ENCODE assay signal across 7 cellular contexts in genomic region chr6:58003417-58004167, GRCh38.
DNase-seq lines count a peak whose midpoint lies in the region; TF ChIP-seq lines count a peak whose summit lies in the region.
"Not testable (repeated sequence)": the region's sequence is repeated elsewhere in the genome, so short reads cannot be mapped to it uniquely, and the experiment has no call there.

No MANE protein-coding gene starts in this region.

- not testable (repeated sequence) for H3K79me2 ChIP-seq in GM23248 (ENCODE audit: insufficient read depth); SK-N-SH (ENCODE audit: insufficient read depth)

- not testable (repeated sequence) for H3F3A ChIP-seq in GM23248 (ENCODE audit: insufficient read depth); SK-N-SH (replicated peaks; ENCODE audit: insufficient read depth)

- POLR2A ChIA-PET in SK-N-SH (lab: Yijun Ruan, JAX) = not testable (repeated sequence)

- TF ChIP-seq RAD21 in Ishikawa (IDR thresholded peaks at IDR 0.05; ENCODE audit: low read depth) = peak; percentile 61
- TF ChIP-seq RAD21 in SK-N-SH (IDR thresholded peaks at IDR 0.05; ENCODE audit: low read length) = peak; percentile 44

- H3K9me3 ChIP-seq in GM23248 (ENCODE audit: low read depth); SK-N-SH: not testable (repeated sequence)

- not testable (repeated sequence) for H3K27me3 ChIP-seq in GM23248 (replicated peaks; ENCODE audit: insufficient read depth); SK-N-SH (ENCODE audit: insufficient read depth)

- not testable (repeated sequence) for H3K4me2 ChIP-seq in GM23248 (ENCODE audit: unreplicated experiment); SK-N-SH

- not testable (repeated sequence) for H2AFZ ChIP-seq in GM23248; SK-N-SH (ENCODE audit: low read depth)

- in situ Hi-C loops in GM23248 (cut with MboI) = not testable (repeated sequence)

- not testable (repeated sequence) for H3K36me3 ChIP-seq in GM23248 (ENCODE audit: low read depth); SK-N-SH (replicated peaks in 1 of 2; ENCODE audit: control insufficient read depth in 1 of 2, insufficient read depth in 2 of 2, low read length in 1 of 2)

- not testable (repeated sequence) for H4K20me1 ChIP-seq in GM23248 (ENCODE audit: insufficient read depth); SK-N-SH (ENCODE audit: insufficient read depth)

- H3K9me2 ChIP-seq in GM23248 (ENCODE audit: insufficient read depth); SK-N-SH: not testable (repeated sequence)

- DNase-seq in EH (ENCODE audit: low read depth) (peak; percentile 14), GM23248 (peak; percentile 50), NCI-H748 treated with DMSO at 0.1 percent for 48 hours (lab: John Stamatoyannopoulos, UW) (peak; percentile 16), cerebellar cortex (ENCODE audit: low spot score) (peak; percentile 11), kidney glomerular epithelial cell (lab: John Stamatoyannopoulos, UW) (peak; percentile 4)
- DNase-seq in SK-N-SH = not testable (repeated sequence)

- TF ChIP-seq CTCF in SK-N-SH (IDR thresholded peaks at IDR 0.05) = peak; percentile 49

- not testable (repeated sequence) for H3K9ac ChIP-seq in GM23248, SK-N-SH

- H3K4me1 ChIP-seq in GM23248 (ENCODE audit: insufficient read depth); SK-N-SH (ENCODE audit: control insufficient read depth in 1 of 2, insufficient read depth in 2 of 2, low read depth in 1 of 2, low read length in 1 of 2): not testable (repeated sequence)

- H3K27ac ChIP-seq in GM23248; SK-N-SH (ENCODE audit: low read depth in 2 of 2, low read length in 1 of 2): not testable (repeated sequence)

- not testable (repeated sequence) for TF ChIP-seq EP300 in Ishikawa (IDR thresholded peaks at IDR 0.05; ENCODE audit: borderline replicate concordance); SK-N-SH (IDR thresholded peaks at IDR 0.05; ENCODE audit: borderline replicate concordance in 1 of 2, low read depth in 1 of 2, low read length in 1 of 2)

- CTCF ChIA-PET in SK-N-SH (lab: Yijun Ruan, JAX) = not testable (repeated sequence)

- not testable (repeated sequence) for H3K4me3 ChIP-seq in GM23248; SK-N-SH (ENCODE audit: low read depth in 2 of 2, low read length in 1 of 2)
